ENCODE assay signal across 1 cellular context in the genomic region with DNA sequence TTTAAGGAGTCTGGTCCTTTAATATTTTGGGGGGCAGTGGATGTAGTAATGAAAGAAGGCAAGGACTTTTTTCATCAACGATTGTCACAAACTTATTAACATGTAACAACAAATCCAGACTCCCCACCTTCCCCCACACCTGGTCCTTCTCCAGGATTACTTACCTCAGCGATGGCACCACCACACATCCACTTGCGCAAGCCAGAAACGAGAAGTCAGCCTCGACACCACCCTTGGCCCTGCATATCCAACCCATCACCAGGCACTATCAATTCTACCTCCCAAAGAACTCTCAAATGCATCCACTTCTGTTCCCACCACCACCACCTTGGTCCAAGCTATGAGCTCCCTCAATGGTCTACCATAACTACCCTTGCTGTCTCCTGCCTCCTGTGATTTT.
TF ChIP-seq lines count a peak whose summit lies in the region.

No MANE protein-coding gene starts in this region.

TF ChIP-seq in HepG2, 621 proteins besides CTCF, POLR2A, EP300 and RAD21:
- TF ChIP-seq SMAD1 (CRISPR knock-in tag; IDR thresholded peaks at IDR 0.05; ENCODE audit: borderline replicate concordance, low read depth) = no peak
- no peak for TF ChIP-seq TRIM24 (CRISPR knock-in tag; IDR thresholded peaks at IDR 0.05)
